9 cellular contexts compared by ENCODE assay signal in genomic region chr7:101933685-101934084, GRCh38.
DNase-seq lines count a peak whose midpoint lies in the region; ATAC-seq and TF ChIP-seq lines count a peak whose summit lies in the region.
"Had no signal": no experiment of that assay in that cellular context is flagged by ENCODE, and none has a peak within 500 bp of the region (broad histone marks: within the 10 kb centered on the region; RNA-seq: fewer than 3 reads in every experiment).

No MANE protein-coding gene starts in this region.

- POLR2A ChIA-PET in CD8-positive, alpha-beta T cell (lab: Charles Lee), result no interaction called here

- intact Hi-C loops in ascending aorta (cut with DNase I), result loop anchor here (1.0 to 10.0 kb wide), 4 partner anchors 9 to 319 kb away; no protein-coding TSS in a partner anchor
- intact Hi-C loops in CD8-positive, alpha-beta T cell (cut with DNase I, micrococcal nuclease), result no loop called here

- no peak for TF ChIP-seq CTCF in ascending aorta (IDR thresholded peaks at IDR 0.05)
- TF ChIP-seq CTCF in smooth muscle cell (IDR thresholded peaks at IDR 0.05; ENCODE audit: borderline replicate concordance, insufficient read depth, poor library complexity, severe bottlenecking), result no peak
- TF ChIP-seq CTCF in CD8-positive, alpha-beta T cell (IDR thresholded peaks at IDR 0.05), result no peak

- H3K4me3 Mint-ChIP-seq in activated naive CD4-positive, alpha-beta T cell treated with anti-CD3 and anti-CD28 coated beads, Interleukin-2, amount 10 ng/mL, durations not matched to agents 7 days and 5 days, result no peak overlapping the region
- no peak overlapping the region for H3K4me3 Mint-ChIP-seq in CD8-positive, alpha-beta T cell

- no peak overlapping the region for H2AFZ ChIP-seq in smooth muscle cell (ENCODE audit: low read depth)

- ATAC-seq in GM18868 (IDR thresholded peaks at IDR 0.05; ENCODE audit: unreplicated experiment) (peak; percentile 55), HG02870 (IDR thresholded peaks at IDR 0.05; ENCODE audit: unreplicated experiment) (peak; percentile 72)
- no peak for ATAC-seq in CD8-positive, alpha-beta T cell

- H4K20me1 ChIP-seq in smooth muscle cell (ENCODE audit: low read depth), result peaks cover 39% of the 10 kb centered on the region

- H3K27me3 ChIP-seq in ascending aorta (no peaks in the 10 kb centered on the region), smooth muscle cell (ENCODE audit: low read depth) (no peaks in the 10 kb centered on the region)
- H3K27me3 ChIP-seq in CD8-positive, alpha-beta T cell (ENCODE audit: insufficient read depth, low read length), result no peaks in the 10 kb centered on the region
- H3K27me3 ChIP-seq: adrenal gland had no signal

- peaks cover 5% of the 10 kb centered on the region for H3F3A ChIP-seq in smooth muscle cell (ENCODE audit: low read depth)

- H3K9ac ChIP-seq in smooth muscle cell (ENCODE audit: low read depth), result no peak overlapping the region

- H3K4me1 ChIP-seq in ascending aorta (peaks cover 6 to 43% of the 10 kb centered on the region in 2 donors), smooth muscle cell (ENCODE audit: low read depth) (peaks cover 31% of the 10 kb centered on the region)
- H3K4me1 ChIP-seq in CD8-positive, alpha-beta T cell (ENCODE audit: insufficient read depth, low read length), result no peaks in the 10 kb centered on the region

- peak overlapping the region; percentile 23 for H3K4me2 ChIP-seq in smooth muscle cell

- no peaks in the 10 kb centered on the region for H3K9me3 ChIP-seq in ascending aorta
- no peaks in the 10 kb centered on the region for H3K9me3 ChIP-seq in smooth muscle cell (replicated peaks; ENCODE audit: low read depth)
- H3K9me3 ChIP-seq in CD8-positive, alpha-beta T cell (ENCODE audit: low read length), result no peaks in the 10 kb centered on the region
- H3K9me3 ChIP-seq: adrenal gland had no signal

- CTCF ChIA-PET in activated naive CD4-positive, alpha-beta T cell treated with anti-CD3 and anti-CD28 coated beads, Interleukin-2, amount 10 ng/mL, durations not matched to agents 7 days and 5 days (lab: Charles Lee), result no interaction called here
- CTCF ChIA-PET in CD8-positive, alpha-beta T cell (lab: Charles Lee), result no interaction called here

- H3K9me3 Mint-ChIP-seq in activated naive CD4-positive, alpha-beta T cell treated with anti-CD3 and anti-CD28 coated beads, Interleukin-2, amount 10 ng/mL, durations not matched to agents 7 days and 5 days, result peaks cover 6% of the 10 kb centered on the region
- no peaks in the 10 kb centered on the region for H3K9me3 Mint-ChIP-seq in CD8-positive, alpha-beta T cell

- H3K36me3 Mint-ChIP-seq in activated naive CD4-positive, alpha-beta T cell treated with anti-CD3 and anti-CD28 coated beads, Interleukin-2, amount 10 ng/mL, durations not matched to agents 7 days and 5 days, result no peaks in the 10 kb centered on the region
- peaks cover 2% of the 10 kb centered on the region for H3K36me3 Mint-ChIP-seq in CD8-positive, alpha-beta T cell

- no peak overlapping the region for H3K27ac Mint-ChIP-seq in activated naive CD4-positive, alpha-beta T cell treated with anti-CD3 and anti-CD28 coated beads, Interleukin-2, amount 10 ng/mL, durations not matched to agents 7 days and 5 days
- H3K27ac Mint-ChIP-seq in CD8-positive, alpha-beta T cell, result no peak overlapping the region

- H3K27ac ChIP-seq in ascending aorta, result peak overlapping the region; percentile 89 to 92
- H3K27ac ChIP-seq in smooth muscle cell (ENCODE audit: low read depth), result peak overlapping the region; percentile 60
- no peak overlapping the region for H3K27ac ChIP-seq in CD8-positive, alpha-beta T cell (ENCODE audit: low read depth, low read length)
- H3K27ac ChIP-seq: adrenal gland had no signal

- H3K27me3 Mint-ChIP-seq in activated naive CD4-positive, alpha-beta T cell treated with anti-CD3 and anti-CD28 coated beads, Interleukin-2, amount 10 ng/mL, durations not matched to agents 7 days and 5 days, result no peaks in the 10 kb centered on the region
- H3K27me3 Mint-ChIP-seq in CD8-positive, alpha-beta T cell (ENCODE audit: low read depth), result no peaks in the 10 kb centered on the region

- DNase-seq in ascending aorta (ENCODE audit: low spot score in 2 of 2) (no peak), smooth muscle cell (lab: John Stamatoyannopoulos, UW; ENCODE audit: unreplicated experiment) (no peak)
- DNase-seq in activated naive CD4-positive, alpha-beta T cell treated with anti-CD3 and anti-CD28 coated beads, Interleukin-2, amount 10 ng/mL, durations not matched to agents 7 days and 5 days, result no peak
- DNase-seq in CD8-positive, alpha-beta T cell, result no peak
- no peak for DNase-seq in stimulated activated CD4-positive, alpha-beta T cell treated with anti-CD3 and anti-CD28 coated beads, Interleukin-1b, Interleukin-23, amount 100 ng/mL, for 48 hours
- DNase-seq: adrenal gland, NCI-H510A had no signal

- no peaks in the 10 kb centered on the region for H3K36me3 ChIP-seq in ascending aorta
- no peaks in the 10 kb centered on the region for H3K36me3 ChIP-seq in smooth muscle cell (ENCODE audit: low read depth)
- H3K36me3 ChIP-seq in CD8-positive, alpha-beta T cell (ENCODE audit: insufficient read depth, low read length), result no peaks in the 10 kb centered on the region
- H3K36me3 ChIP-seq: adrenal gland had no signal

- H3K4me1 Mint-ChIP-seq in activated naive CD4-positive, alpha-beta T cell treated with anti-CD3 and anti-CD28 coated beads, Interleukin-2, amount 10 ng/mL, durations not matched to agents 7 days and 5 days, result no peaks in the 10 kb centered on the region
- peaks cover 8% of the 10 kb centered on the region for H3K4me1 Mint-ChIP-seq in CD8-positive, alpha-beta T cell (ENCODE audit: low read depth)

- H3K79me2 ChIP-seq in smooth muscle cell (ENCODE audit: low read depth), result peaks cover 88% of the 10 kb centered on the region

- H3K4me3 ChIP-seq in ascending aorta (peak overlapping the region; percentile 6 to 53), smooth muscle cell (no peak overlapping the region)
- H3K4me3 ChIP-seq in CD8-positive, alpha-beta T cell (ENCODE audit: low read depth, low read length), result no peak overlapping the region
- H3K4me3 ChIP-seq: adrenal gland had no signal

- WGBS in smooth muscle cell (ENCODE audit: low lambda C conversion rate), result 41% methylated on average over 5 of the region's 5 CpGs

Comparison
In these comparisons a context has a peak if more than half of its experiments do, and no peak if none do; other contexts are left out.
1. H3K4me3 ChIP-seq: peak in ascending aorta (2 of 2); none in smooth muscle cell (single experiment) and CD8-positive, alpha-beta T cell (single experiment).